ENCODE assay signal across 2 cellular contexts in the genomic region with DNA sequence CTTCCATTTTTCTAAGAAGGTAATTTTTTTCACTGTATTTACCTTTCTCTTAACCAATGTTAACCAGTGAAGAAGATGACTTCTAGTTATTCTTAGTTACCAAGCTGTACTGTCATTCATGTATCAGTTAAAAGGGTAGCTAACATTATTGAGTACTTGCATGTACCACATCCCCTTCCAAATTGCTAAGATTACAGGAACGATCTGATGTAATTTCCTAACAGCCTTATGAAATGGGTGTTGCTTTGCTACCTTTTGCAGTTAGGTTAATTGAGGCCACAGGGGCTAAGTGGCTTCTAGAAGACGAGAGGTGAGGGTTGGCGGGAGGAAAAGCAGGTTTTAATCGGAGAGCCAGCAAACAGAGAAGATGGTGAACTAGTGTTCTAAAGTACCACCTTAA.
TF ChIP-seq lines count a peak whose summit lies in the region.

No MANE protein-coding gene starts in this region.

TF ChIP-seq in GM23338, 12 proteins besides CTCF, POLR2A, EP300 and RAD21:
- TF ChIP-seq POLR2AphosphoS5 (IDR thresholded peaks at IDR 0.05; ENCODE audit: low read depth), result no peak
- TF ChIP-seq STAT1 (IDR thresholded peaks at IDR 0.05; ENCODE audit: unreplicated experiment), result no peak
- no peak for TF ChIP-seq EZH2 (IDR thresholded peaks at IDR 0.05; ENCODE audit: low read depth, unreplicated experiment)
- no peak for TF ChIP-seq ZNF331 (CRISPR knock-in tag; IDR thresholded peaks at IDR 0.05; ENCODE audit: low read depth)
- no peak for TF ChIP-seq NANOG (IDR thresholded peaks at IDR 0.05; ENCODE audit: borderline replicate concordance)

TF ChIP-seq in IMR-90, 13 proteins besides CTCF, POLR2A, EP300 and RAD21:
- TF ChIP-seq NFE2L2 (IDR thresholded peaks at IDR 0.05; ENCODE audit: low read depth, low read length) (no peak), ELK1 (IDR thresholded peaks at IDR 0.05; ENCODE audit: borderline replicate concordance, low read depth, low read length) (no peak), MAZ (IDR thresholded peaks at IDR 0.05; ENCODE audit: borderline replicate concordance, low read depth, low read length) (no peak), BHLHE40 (IDR thresholded peaks at IDR 0.05; ENCODE audit: low read depth, low read length) (no peak), CEBPB (IDR thresholded peaks at IDR 0.05; ENCODE audit: low read depth, low read length) (no peak), MAFK (IDR thresholded peaks at IDR 0.05; ENCODE audit: low read depth, low read length) (no peak), FOS (IDR thresholded peaks at IDR 0.05; ENCODE audit: low read depth, low read length) (no peak), SMC3 (IDR thresholded peaks at IDR 0.05; ENCODE audit: low read depth, low read length) (no peak), CHD1 (IDR thresholded peaks at IDR 0.05; ENCODE audit: low read depth, low read length) (no peak), MXI1 (IDR thresholded peaks at IDR 0.05; ENCODE audit: borderline replicate concordance, low read depth, low read length) (no peak), RFX5 (IDR thresholded peaks at IDR 0.05; ENCODE audit: low read depth, low read length) (no peak), RCOR1 (IDR thresholded peaks at IDR 0.05; ENCODE audit: insufficient replicate concordance, low read length) (no peak)
- TF ChIP-seq, protein P1, sequence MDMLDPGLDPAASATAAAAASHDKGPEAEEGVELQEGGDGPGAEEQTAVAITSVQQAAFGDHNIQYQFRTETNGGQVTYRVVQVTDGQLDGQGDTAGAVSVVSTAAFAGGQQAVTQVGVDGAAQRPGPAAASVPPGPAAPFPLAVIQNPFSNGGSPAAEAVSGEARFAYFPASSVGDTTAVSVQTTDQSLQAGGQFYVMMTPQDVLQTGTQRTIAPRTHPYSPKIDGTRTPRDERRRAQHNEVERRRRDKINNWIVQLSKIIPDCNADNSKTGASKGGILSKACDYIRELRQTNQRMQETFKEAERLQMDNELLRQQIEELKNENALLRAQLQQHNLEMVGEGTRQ (IDR thresholded peaks at IDR 0.05; ENCODE audit: low read depth, low read length), result no peak
